10 cellular contexts compared by ENCODE assay signal in the genomic region with DNA sequence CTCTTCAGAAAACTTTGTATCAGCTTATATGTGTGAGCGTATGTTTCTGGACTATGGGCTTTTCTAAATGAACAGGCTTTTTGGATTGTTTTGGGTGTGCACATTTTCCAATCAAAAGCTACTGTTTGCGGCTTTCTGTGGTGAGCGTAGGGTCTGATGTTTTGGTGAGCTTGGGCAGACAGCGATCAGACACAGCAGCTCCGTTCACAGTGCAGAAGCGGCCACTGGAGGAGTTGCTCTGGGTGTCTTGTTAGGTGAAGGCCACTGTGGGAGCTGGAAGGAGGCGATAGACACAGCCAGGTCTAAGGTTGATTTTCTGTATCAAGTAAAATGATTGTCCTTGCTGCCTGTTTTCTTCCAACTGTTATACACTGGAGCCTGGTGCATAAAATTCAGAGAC. TPM values are rescaled to one million over a fixed set of nuclear protein-coding genes. Genes with fewer than 3 reads are reported as not detected.
DNase-seq lines count a peak whose midpoint lies in the region; ATAC-seq and TF ChIP-seq lines count a peak whose summit lies in the region.
"Had no signal": no experiment of that assay in that cellular context is flagged by ENCODE, and none has a peak within 500 bp of the region (broad histone marks: within the 10 kb centered on the region; RNA-seq: fewer than 3 reads in every experiment).

No MANE protein-coding gene starts in this region.

- peaks cover 33% of the 10 kb centered on the region for H3K36me3 Mint-ChIP-seq in Calu3 (ENCODE audit: insufficient read depth, unreplicated experiment)
- H3K36me3 Mint-ChIP-seq in T-helper 2 cell treated with Interferon-gamma antibody and Interleukin-4, amounts not matched to agents 5 μg/mL and 100 μg/mL, for 36 hours (ENCODE audit: low read depth), result peaks cover 23% of the 10 kb centered on the region

- H3K9me3 Mint-ChIP-seq in Calu3 (ENCODE audit: low read depth, unreplicated experiment), result no peaks in the 10 kb centered on the region
- no peaks in the 10 kb centered on the region for H3K9me3 Mint-ChIP-seq in T-helper 2 cell treated with Interferon-gamma antibody and Interleukin-4, amounts not matched to agents 5 μg/mL and 100 μg/mL, for 36 hours

- no peak overlapping the region for H3K9ac ChIP-seq in rectal smooth muscle tissue (ENCODE audit: low read length)

- WGBS in gastroesophageal sphincter (ENCODE audit: low coverage in 1 of 2), 2 donors, result 27 to 40% methylated on average over 5 to 7 of the region's 7 CpGs

- no TSS peak for BruUV-seq in Calu3 (replicated peaks; lab: Mats Ljungman, UMichigan)

- peaks cover 22 to 100% (median 86%) of the 10 kb centered on the region in 3 donors for H3K4me1 ChIP-seq in gastroesophageal sphincter
- peaks cover 65% of the 10 kb centered on the region for H3K4me1 ChIP-seq in rectal smooth muscle tissue (ENCODE audit: control insufficient read depth, insufficient read depth, low read length)

- H3K9me3 ChIP-seq in gastroesophageal sphincter, result no peaks in the 10 kb centered on the region

- no peaks in the 10 kb centered on the region for H3K27me3 ChIP-seq in gastroesophageal sphincter
- H3K27me3 ChIP-seq in rectal smooth muscle tissue (ENCODE audit: control insufficient read depth, insufficient read depth, low read length), result no peaks in the 10 kb centered on the region

- H3K4me3 Mint-ChIP-seq in Calu3 (ENCODE audit: low read depth, unreplicated experiment), result peak overlapping the region; percentile 38
- H3K4me3 Mint-ChIP-seq in T-helper 2 cell treated with Interferon-gamma antibody and Interleukin-4, amounts not matched to agents 5 μg/mL and 100 μg/mL, for 36 hours, result peak overlapping the region; percentile 82

- intact Hi-C loops in Calu3 (cut with micrococcal nuclease; ENCODE audit: unreplicated experiment), result no loop called here

- H3K36me3 ChIP-seq in gastroesophageal sphincter (no peaks in the 10 kb centered on the region), rectal smooth muscle tissue (ENCODE audit: control insufficient read depth, insufficient read depth, low read length) (no peaks in the 10 kb centered on the region)

- no peak for TF ChIP-seq CTCF in Calu3 (IDR thresholded peaks at IDR 0.05; ENCODE audit: unreplicated experiment)
- TF ChIP-seq CTCF in gastroesophageal sphincter (IDR thresholded peaks at IDR 0.05), result no peak

- TF ChIP-seq EP300 in gastroesophageal sphincter (IDR thresholded peaks at IDR 0.05), result no peak

- H3K4me3 ChIP-seq in gastroesophageal sphincter (no peak overlapping the region), rectal smooth muscle tissue (ENCODE audit: low read length) (peak overlapping the region; percentile 16)

- ATAC-seq in gastroesophageal sphincter (no peak), GM21515 (IDR thresholded peaks at IDR 0.05; ENCODE audit: unreplicated experiment) (no peak), HG03159 (IDR thresholded peaks at IDR 0.05; ENCODE audit: unreplicated experiment) (no peak), HG02973 (IDR thresholded peaks at IDR 0.05; ENCODE audit: unreplicated experiment) (no peak)

- DNase-seq in Calu3 (no peak), GF-D8 (lab: John Stamatoyannopoulos, UW) (no peak)
- no peak for DNase-seq in T-helper 2 cell treated with Interferon-gamma antibody and Interleukin-4, amounts not matched to agents 5 μg/mL and 100 μg/mL, for 36 hours (ENCODE audit: low spot score)
- DNase-seq: hippocampal formation had no signal

- CTCF ChIA-PET in Calu3 (lab: Charles Lee), result interaction anchor here (1.1 to 1.8 kb wide), 2 partner anchors 8 to 38 kb away, joined by 3 to 5 read pairs; no protein-coding TSS in a partner anchor

- no peaks in the 10 kb centered on the region for H3K27me3 Mint-ChIP-seq in Calu3 (ENCODE audit: unreplicated experiment)
- H3K27me3 Mint-ChIP-seq in T-helper 2 cell treated with Interferon-gamma antibody and Interleukin-4, amounts not matched to agents 5 μg/mL and 100 μg/mL, for 36 hours (ENCODE audit: low read depth), result no peaks in the 10 kb centered on the region

- peak overlapping the region; percentile 32 to 98 (median 78) for H3K27ac ChIP-seq in gastroesophageal sphincter
- H3K27ac ChIP-seq in rectal smooth muscle tissue (ENCODE audit: low read depth, low read length), result peak overlapping the region; percentile 86
- H3K27ac ChIP-seq: HL-60 had no signal

- TF ChIP-seq POLR2A in gastroesophageal sphincter (IDR thresholded peaks at IDR 0.05), result no peak

- no peak overlapping the region for H3K27ac Mint-ChIP-seq in Calu3 (ENCODE audit: unreplicated experiment)
- peak overlapping the region; percentile 83 for H3K27ac Mint-ChIP-seq in T-helper 2 cell treated with Interferon-gamma antibody and Interleukin-4, amounts not matched to agents 5 μg/mL and 100 μg/mL, for 36 hours

- peaks cover 50% of the 10 kb centered on the region for H3K4me1 Mint-ChIP-seq in Calu3 (ENCODE audit: low read depth, unreplicated experiment)
- H3K4me1 Mint-ChIP-seq in T-helper 2 cell treated with Interferon-gamma antibody and Interleukin-4, amounts not matched to agents 5 μg/mL and 100 μg/mL, for 36 hours (ENCODE audit: low read depth), result peaks cover 78% of the 10 kb centered on the region

RNA-seq across cellular contexts. Expression of a gene that starts 11.1 kb away (rescaled TPM):
- total RNA-seq in Calu3 (2022), result 137 and 143 TPM in 2 replicates
- 100 to 1,000 TPM; 102 to 198 (median 108) TPM for total RNA-seq in gastroesophageal sphincter
